In genomic region chr20:64101731-64102621, GRCh38 we compare ENCODE assay signal across 1 cellular context.
TF ChIP-seq lines count a peak whose summit lies in the region.

No MANE protein-coding gene starts in this region.

TF ChIP-seq in HepG2, 621 proteins besides CTCF, POLR2A, EP300 and RAD21 (continued from another document and continues in another):
- TF ChIP-seq SIX4 (CRISPR knock-in tag; IDR thresholded peaks at IDR 0.05) (no peak), ZNF616 (CRISPR knock-in tag; IDR thresholded peaks at IDR 0.05; ENCODE audit: low read depth) (no peak), ZNF44 (CRISPR knock-in tag; IDR thresholded peaks at IDR 0.05) (no peak), KAT7 (CRISPR knock-in tag; IDR thresholded peaks at IDR 0.05; ENCODE audit: borderline replicate concordance) (no peak), ZNF574 (CRISPR knock-in tag; IDR thresholded peaks at IDR 0.05) (no peak), ZFP37 (CRISPR knock-in tag; IDR thresholded peaks at IDR 0.05; ENCODE audit: borderline replicate concordance) (no peak), ZBTB26 (CRISPR knock-in tag; IDR thresholded peaks at IDR 0.05; ENCODE audit: borderline replicate concordance) (no peak), E2F1 (CRISPR knock-in tag; IDR thresholded peaks at IDR 0.05) (no peak), ETV5 (CRISPR knock-in tag; IDR thresholded peaks at IDR 0.05; ENCODE audit: borderline replicate concordance) (no peak), PTBP1 (IDR thresholded peaks at IDR 0.05; ENCODE audit: low read depth, low read length, poor library complexity, severe bottlenecking) (no peak), ZNF256 (CRISPR knock-in tag; conservative IDR thresholded peaks at IDR 0.05) (no peak), ZBTB46 (CRISPR knock-in tag; IDR thresholded peaks at IDR 0.05; ENCODE audit: borderline replicate concordance) (no peak), RFX5 (IDR thresholded peaks at IDR 0.05; ENCODE audit: low read depth, low read length) (no peak), PAX8 (CRISPR knock-in tag; IDR thresholded peaks at IDR 0.05; ENCODE audit: borderline replicate concordance) (no peak), MLLT10 (CRISPR knock-in tag; IDR thresholded peaks at IDR 0.05) (no peak), ZMYM3 (CRISPR knock-in tag; IDR thresholded peaks at IDR 0.05) (0 out of 2 replicates have a peak, but pooled peaks have one; percentile 24), ZNF577 (CRISPR knock-in tag; IDR thresholded peaks at IDR 0.05; ENCODE audit: borderline replicate concordance, low read depth) (no peak), RARG (CRISPR knock-in tag; IDR thresholded peaks at IDR 0.05; ENCODE audit: low read depth) (no peak), PAXIP1 (CRISPR knock-in tag; conservative IDR thresholded peaks at IDR 0.05) (no peak), ZSCAN9 (CRISPR knock-in tag; IDR thresholded peaks at IDR 0.05; ENCODE audit: borderline replicate concordance) (no peak), ATF2 (CRISPR knock-in tag; IDR thresholded peaks at IDR 0.05) (no peak), ZEB1 (IDR thresholded peaks at IDR 0.05; ENCODE audit: insufficient replicate concordance, low read depth) (no peak), CEBPB (IDR thresholded peaks at IDR 0.05; ENCODE audit: borderline replicate concordance, low read depth, low read length) (no peak)
- TF ChIP-seq, protein P1, sequence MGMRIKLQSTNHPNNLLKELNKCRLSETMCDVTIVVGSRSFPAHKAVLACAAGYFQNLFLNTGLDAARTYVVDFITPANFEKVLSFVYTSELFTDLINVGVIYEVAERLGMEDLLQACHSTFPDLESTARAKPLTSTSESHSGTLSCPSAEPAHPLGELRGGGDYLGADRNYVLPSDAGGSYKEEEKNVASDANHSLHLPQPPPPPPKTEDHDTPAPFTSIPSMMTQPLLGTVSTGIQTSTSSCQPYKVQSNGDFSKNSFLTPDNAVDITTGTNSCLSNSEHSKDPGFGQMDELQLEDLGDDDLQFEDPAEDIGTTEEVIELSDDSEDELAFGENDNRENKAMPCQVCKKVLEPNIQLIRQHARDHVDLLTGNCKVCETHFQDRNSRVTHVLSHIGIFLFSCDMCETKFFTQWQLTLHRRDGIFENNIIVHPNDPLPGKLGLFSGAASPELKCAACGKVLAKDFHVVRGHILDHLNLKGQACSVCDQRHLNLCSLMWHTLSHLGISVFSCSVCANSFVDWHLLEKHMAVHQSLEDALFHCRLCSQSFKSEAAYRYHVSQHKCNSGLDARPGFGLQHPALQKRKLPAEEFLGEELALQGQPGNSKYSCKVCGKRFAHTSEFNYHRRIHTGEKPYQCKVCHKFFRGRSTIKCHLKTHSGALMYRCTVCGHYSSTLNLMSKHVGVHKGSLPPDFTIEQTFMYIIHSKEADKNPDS (CRISPR knock-in tag; IDR thresholded peaks at IDR 0.05) = peak; percentile 45; the same call in 1 of the 2 replicates
- TF ChIP-seq, protein P2, sequence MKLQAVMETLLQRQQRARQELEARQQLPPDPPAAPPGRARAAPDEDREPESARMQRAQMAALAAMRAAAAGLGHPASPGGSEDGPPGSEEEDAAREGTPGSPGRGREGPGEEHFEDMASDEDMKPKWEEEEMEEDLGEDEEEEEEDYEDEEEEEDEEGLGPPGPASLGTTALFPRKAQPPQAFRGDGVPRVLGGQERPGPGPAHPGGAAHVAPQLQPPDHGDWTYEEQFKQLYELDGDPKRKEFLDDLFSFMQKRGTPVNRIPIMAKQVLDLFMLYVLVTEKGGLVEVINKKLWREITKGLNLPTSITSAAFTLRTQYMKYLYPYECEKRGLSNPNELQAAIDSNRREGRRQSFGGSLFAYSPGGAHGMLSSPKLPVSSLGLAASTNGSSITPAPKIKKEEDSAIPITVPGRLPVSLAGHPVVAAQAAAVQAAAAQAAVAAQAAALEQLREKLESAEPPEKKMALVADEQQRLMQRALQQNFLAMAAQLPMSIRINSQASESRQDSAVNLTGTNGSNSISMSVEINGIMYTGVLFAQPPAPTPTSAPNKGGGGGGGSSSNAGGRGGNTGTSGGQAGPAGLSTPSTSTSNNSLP (IDR thresholded peaks at IDR 0.05; ENCODE audit: low read depth, low read length) = no peak
- TF ChIP-seq, protein P3, sequence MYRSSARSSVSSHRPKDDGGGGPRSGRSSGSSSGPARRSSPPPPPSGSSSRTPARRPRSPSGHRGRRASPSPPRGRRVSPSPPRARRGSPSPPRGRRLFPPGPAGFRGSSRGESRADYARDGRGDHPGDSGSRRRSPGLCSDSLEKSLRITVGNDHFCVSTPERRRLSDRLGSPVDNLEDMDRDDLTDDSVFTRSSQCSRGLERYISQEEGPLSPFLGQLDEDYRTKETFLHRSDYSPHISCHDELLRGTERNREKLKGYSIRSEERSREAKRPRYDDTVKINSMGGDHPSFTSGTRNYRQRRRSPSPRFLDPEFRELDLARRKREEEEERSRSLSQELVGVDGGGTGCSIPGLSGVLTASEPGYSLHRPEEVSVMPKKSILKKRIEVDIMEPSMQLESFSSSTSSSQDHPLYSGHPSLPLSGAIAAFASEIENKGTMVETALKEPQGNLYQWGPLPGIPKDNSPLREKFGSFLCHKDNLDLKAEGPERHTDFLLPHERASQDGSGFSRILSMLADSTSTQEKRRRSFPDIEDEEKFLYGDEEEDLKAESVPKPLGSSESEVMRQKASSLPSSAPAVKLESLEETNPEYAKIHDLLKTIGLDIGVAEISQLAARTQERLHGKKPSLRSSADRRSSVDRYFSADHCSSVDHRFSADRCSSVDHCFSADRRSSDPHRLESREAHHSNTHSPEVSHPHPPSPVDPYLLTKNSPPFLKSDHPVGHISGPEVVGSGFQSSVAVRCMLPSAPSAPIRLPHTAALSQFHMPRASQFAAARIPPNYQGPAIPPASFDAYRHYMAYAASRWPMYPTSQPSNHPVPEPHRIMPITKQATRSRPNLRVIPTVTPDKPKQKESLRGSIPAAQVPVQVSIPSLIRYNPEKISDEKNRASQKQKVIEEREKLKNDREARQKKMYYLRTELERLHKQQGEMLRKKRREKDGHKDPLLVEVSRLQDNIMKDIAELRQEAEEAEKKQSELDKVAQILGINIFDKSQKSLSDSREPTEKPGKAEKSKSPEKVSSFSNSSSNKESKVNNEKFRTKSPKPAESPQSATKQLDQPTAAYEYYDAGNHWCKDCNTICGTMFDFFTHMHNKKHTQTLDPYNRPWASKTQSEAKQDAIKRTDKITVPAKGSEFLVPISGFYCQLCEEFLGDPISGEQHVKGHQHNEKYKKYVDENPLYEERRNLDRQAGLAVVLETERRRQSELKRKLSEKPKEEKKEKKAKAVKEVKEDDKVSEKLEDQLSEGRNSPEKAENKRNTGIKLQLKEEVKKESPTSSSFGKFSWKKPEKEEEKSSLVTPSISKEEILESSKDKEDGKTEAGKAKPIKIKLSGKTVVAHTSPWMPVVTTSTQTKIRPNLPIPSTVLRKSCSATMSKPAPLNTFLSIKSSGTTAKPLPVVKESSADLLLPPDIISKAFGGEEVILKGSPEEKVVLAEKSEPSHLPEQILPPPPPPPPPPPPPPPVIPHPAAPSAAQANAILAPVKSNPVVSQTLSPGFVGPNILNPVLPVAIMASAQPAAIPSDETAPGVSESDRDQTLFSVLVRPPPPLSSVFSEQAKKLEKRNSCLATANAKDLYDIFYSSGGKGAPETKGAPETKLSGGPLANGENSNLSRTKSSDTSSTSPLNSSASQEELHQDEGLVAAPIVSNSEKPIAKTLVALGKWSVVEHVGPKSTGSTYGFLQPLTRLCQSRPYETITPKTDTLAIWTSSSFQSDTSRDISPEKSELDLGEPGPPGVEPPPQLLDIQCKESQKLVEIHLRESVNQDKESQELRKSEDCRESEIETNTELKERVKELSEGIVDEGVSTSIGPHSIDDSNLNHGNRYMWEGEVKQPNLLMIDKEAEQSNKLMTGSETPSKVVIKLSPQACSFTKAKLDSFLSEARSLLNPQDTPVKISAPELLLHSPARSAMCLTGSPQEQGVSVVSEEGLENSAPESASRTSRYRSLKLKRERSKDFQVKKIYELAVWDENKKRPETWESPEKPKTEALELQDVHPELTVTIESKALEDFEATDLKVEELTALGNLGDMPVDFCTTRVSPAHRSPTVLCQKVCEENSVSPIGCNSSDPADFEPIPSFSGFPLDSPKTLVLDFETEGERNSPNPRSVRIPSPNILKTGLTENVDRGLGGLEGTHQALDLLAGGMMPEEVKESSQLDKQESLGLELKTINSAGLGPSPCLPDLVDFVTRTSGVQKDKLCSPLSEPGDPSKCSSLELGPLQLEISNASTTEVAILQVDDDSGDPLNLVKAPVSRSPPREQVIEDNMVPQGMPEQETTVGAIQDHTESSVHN (CRISPR knock-in tag; IDR thresholded peaks at IDR 0.05) = no peak
